13 cellular contexts compared by ENCODE assay signal in genomic region chr12:49540229-49541139, GRCh38. TPM values are rescaled to one million over a fixed set of nuclear protein-coding genes. Genes with fewer than 3 reads are reported as not detected.
A peak's percentile ranks its signal among the peaks of the same experiment; 100 is the strongest.
DNase-seq lines count a peak whose midpoint lies in the region; ATAC-seq lines count a peak whose summit lies in the region.
"Had no signal": no experiment of that assay in that cellular context is flagged by ENCODE, and none has a peak within 500 bp of the region (broad histone marks: within the 10 kb centered on the region; RNA-seq: fewer than 3 reads in every experiment).

No MANE protein-coding gene starts in this region.

- DNase-seq in activated naive CD4-positive, alpha-beta T cell treated with anti-CD3 and anti-CD28 coated beads for 36 hours: no peak
- no peak for DNase-seq in activated naive CD4-positive, alpha-beta T cell treated with anti-CD3 and anti-CD28 coated beads, Interleukin-2, amount 50 U/mL, for 16 hours
- no peak for DNase-seq in SK-N-MC (ENCODE audit: low read depth, low spot score)
- no peak for DNase-seq in stimulated activated effector memory CD8-positive, alpha-beta T cell treated with anti-CD3 and anti-CD28 coated beads, Interleukin-12 subunit alpha, Interleukin-12 subunit beta, amount 100 ng/mL, for 72 hours (ENCODE audit: low spot score in 2 of 2)
- DNase-seq in NAMALWA (ENCODE audit: low spot score): no peak
- no peak for DNase-seq in DMS 273 treated with DMSO at 0.1 percent for 48 hours (lab: John Stamatoyannopoulos, UW)
- DNase-seq: activated CD4-positive, CD25-positive, alpha-beta regulatory T cell; COR-L47; esophagus squamous epithelium; GM23248; kidney glomerular epithelial cell had no signal

- H3K27me3 ChIP-seq in iPS-15b (ENCODE audit: control insufficient read depth, insufficient read depth, low read length): peaks cover 90% of the 10 kb centered on the region

- no peak overlapping the region for H3K27ac ChIP-seq in SK-N-MC
- H3K27ac ChIP-seq: esophagus squamous epithelium, GM23248 had no signal

- peaks cover 26% of the 10 kb centered on the region for H3K27me3 Mint-ChIP-seq in activated naive CD4-positive, alpha-beta T cell treated with anti-CD3 and anti-CD28 coated beads for 36 hours (ENCODE audit: low read depth)

- H3K9me3 ChIP-seq in SK-N-MC (ENCODE audit: low read depth, low read length) (no peaks in the 10 kb centered on the region), iPS-15b (ENCODE audit: control insufficient read depth, insufficient read depth, low read length) (no peaks in the 10 kb centered on the region)
- H3K9me3 ChIP-seq: esophagus squamous epithelium had no signal

- ATAC-seq in stimulated activated effector memory CD8-positive, alpha-beta T cell treated with anti-CD3 and anti-CD28 coated beads, Interleukin-12 subunit alpha, Interleukin-12 subunit beta, amount 100 ng/mL, for 72 hours: no peak
- no peak for ATAC-seq in GM19455 (IDR thresholded peaks at IDR 0.05; ENCODE audit: unreplicated experiment)

- H3K9me3 Mint-ChIP-seq in activated naive CD4-positive, alpha-beta T cell treated with anti-CD3 and anti-CD28 coated beads for 36 hours: no peaks in the 10 kb centered on the region
- H3K9me3 Mint-ChIP-seq in stimulated activated effector memory CD8-positive, alpha-beta T cell treated with anti-CD3 and anti-CD28 coated beads, Interleukin-12 subunit alpha, Interleukin-12 subunit beta, amount 100 ng/mL, for 72 hours: no peaks in the 10 kb centered on the region

- no peaks in the 10 kb centered on the region for H3K36me3 Mint-ChIP-seq in activated naive CD4-positive, alpha-beta T cell treated with anti-CD3 and anti-CD28 coated beads for 36 hours (ENCODE audit: low read depth)
- no peaks in the 10 kb centered on the region for H3K36me3 Mint-ChIP-seq in stimulated activated effector memory CD8-positive, alpha-beta T cell treated with anti-CD3 and anti-CD28 coated beads, Interleukin-12 subunit alpha, Interleukin-12 subunit beta, amount 100 ng/mL, for 72 hours

- H3K4me3 Mint-ChIP-seq in activated naive CD4-positive, alpha-beta T cell treated with anti-CD3 and anti-CD28 coated beads for 36 hours: peak overlapping the region; percentile 13
- peak overlapping the region; percentile 48 for H3K4me3 Mint-ChIP-seq in stimulated activated effector memory CD8-positive, alpha-beta T cell treated with anti-CD3 and anti-CD28 coated beads, Interleukin-12 subunit alpha, Interleukin-12 subunit beta, amount 100 ng/mL, for 72 hours

- H3K27ac Mint-ChIP-seq in activated naive CD4-positive, alpha-beta T cell treated with anti-CD3 and anti-CD28 coated beads for 36 hours: no peak overlapping the region
- H3K27ac Mint-ChIP-seq in stimulated activated effector memory CD8-positive, alpha-beta T cell treated with anti-CD3 and anti-CD28 coated beads, Interleukin-12 subunit alpha, Interleukin-12 subunit beta, amount 100 ng/mL, for 72 hours: peak overlapping the region; percentile 63

- CTCF ChIA-PET in activated naive CD4-positive, alpha-beta T cell treated with anti-CD3 and anti-CD28 coated beads for 36 hours (lab: Charles Lee): no interaction called here

- H3K36me3 ChIP-seq in SK-N-MC (ENCODE audit: insufficient read depth, low read length) (no peaks in the 10 kb centered on the region), iPS-15b (ENCODE audit: control insufficient read depth, insufficient read depth, low read length) (no peaks in the 10 kb centered on the region)
- H3K36me3 ChIP-seq: esophagus squamous epithelium had no signal

- H3K4me3 ChIP-seq in SK-N-MC (peak overlapping the region; percentile 70; the same call in 1 of the 2 replicates), iPS-15b (ENCODE audit: low read depth, low read length) (peak overlapping the region; percentile 39)
- H3K4me3 ChIP-seq: GM23248 had no signal

- intact Hi-C loops in activated naive CD4-positive, alpha-beta T cell treated with anti-CD3 and anti-CD28 coated beads for 36 hours (cut with micrococcal nuclease): no loop called here

- no peak overlapping the region for H3K9ac ChIP-seq in SK-N-MC (ENCODE audit: insufficient read length)
- H3K9ac ChIP-seq in iPS-15b (ENCODE audit: low read depth, low read length): no peak overlapping the region
- H3K9ac ChIP-seq: GM23248 had no signal

- H3K4me1 Mint-ChIP-seq in activated naive CD4-positive, alpha-beta T cell treated with anti-CD3 and anti-CD28 coated beads for 36 hours (ENCODE audit: low read depth): peaks cover 13% of the 10 kb centered on the region
- peaks cover 6% of the 10 kb centered on the region for H3K4me1 Mint-ChIP-seq in stimulated activated effector memory CD8-positive, alpha-beta T cell treated with anti-CD3 and anti-CD28 coated beads, Interleukin-12 subunit alpha, Interleukin-12 subunit beta, amount 100 ng/mL, for 72 hours

- H3K4me1 ChIP-seq in iPS-15b (ENCODE audit: control insufficient read depth, insufficient read depth, low read length): peaks cover 5% of the 10 kb centered on the region

RNA-seq across cellular contexts. Expression of gene KCNH3, which starts 1.7 kb away (rescaled TPM):
- under 1 TPM; 0.57 to 0.91 TPM for total RNA-seq in activated naive CD4-positive, alpha-beta T cell treated with anti-CD3 and anti-CD28 coated beads for 36 hours
- total RNA-seq: GM23248 had no signal

RNA-seq across cellular contexts. Expression of gene MCRS1, which starts 27.5 kb away (rescaled TPM):
- 10 to 100 TPM; 49.8 to 52.7 TPM for total RNA-seq in activated naive CD4-positive, alpha-beta T cell treated with anti-CD3 and anti-CD28 coated beads for 36 hours
